ENCODE assay signal across 1 cellular context in the genomic region with DNA sequence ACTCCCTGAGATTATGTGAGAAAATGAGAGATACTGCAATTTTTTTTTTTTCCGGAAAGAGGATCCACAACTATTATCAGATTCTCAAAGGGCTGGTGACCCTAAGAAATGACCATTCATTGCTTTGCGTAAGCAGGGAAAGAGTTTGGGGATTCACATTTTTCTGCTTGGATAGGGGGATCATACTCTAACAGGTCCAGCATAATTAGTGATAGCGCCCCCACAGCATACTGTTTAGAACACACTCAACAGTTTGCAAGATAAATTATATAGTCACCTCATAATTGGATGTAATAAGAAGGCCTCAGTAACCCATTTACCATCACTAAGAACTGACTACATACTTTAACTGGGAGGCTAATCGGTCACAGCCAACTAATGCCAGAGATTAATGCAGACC.
TF ChIP-seq lines count a peak whose summit lies in the region.

No MANE protein-coding gene starts in this region.

TF ChIP-seq in HEK293, 187 proteins besides CTCF, POLR2A, EP300 and RAD21 (continued from another document):
- TF ChIP-seq, protein P1, sequence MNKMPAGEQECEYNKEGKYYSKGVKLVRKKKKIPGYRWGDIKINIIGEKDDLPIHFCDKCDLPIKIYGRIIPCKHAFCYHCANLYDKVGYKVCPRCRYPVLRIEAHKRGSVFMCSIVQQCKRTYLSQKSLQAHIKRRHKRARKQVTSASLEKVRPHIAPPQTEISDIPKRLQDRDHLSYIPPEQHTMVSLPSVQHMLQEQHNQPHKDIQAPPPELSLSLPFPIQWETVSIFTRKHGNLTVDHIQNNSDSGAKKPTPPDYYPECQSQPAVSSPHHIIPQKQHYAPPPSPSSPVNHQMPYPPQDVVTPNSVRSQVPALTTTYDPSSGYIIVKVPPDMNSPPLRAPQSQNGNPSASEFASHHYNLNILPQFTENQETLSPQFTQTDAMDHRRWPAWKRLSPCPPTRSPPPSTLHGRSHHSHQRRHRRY (tag by site-specific recombination; IDR thresholded peaks at IDR 0.05) = no peak
- TF ChIP-seq MZF1 (tag by site-specific recombination; IDR thresholded peaks at IDR 0.05; ENCODE audit: borderline replicate concordance) (peak; percentile 88; the same call in 1 of the 2 replicates), ZNF23 (tag by site-specific recombination; IDR thresholded peaks at IDR 0.05; ENCODE audit: borderline replicate concordance) (no peak), ZNF16 (tag by site-specific recombination; IDR thresholded peaks at IDR 0.05; ENCODE audit: low read depth) (no peak), SCRT2 (tag by site-specific recombination; IDR thresholded peaks at IDR 0.05) (peak; percentile 72), ZNF394 (tag by site-specific recombination; IDR thresholded peaks at IDR 0.05; ENCODE audit: borderline replicate concordance) (no peak), ZNF623 (tag by site-specific recombination; IDR thresholded peaks at IDR 0.05) (no peak), REPIN1 (tag by site-specific recombination; IDR thresholded peaks at IDR 0.05; ENCODE audit: low read depth) (no peak), SP2 (tag by site-specific recombination; IDR thresholded peaks at IDR 0.05) (no peak)
- TF ChIP-seq, protein P2, sequence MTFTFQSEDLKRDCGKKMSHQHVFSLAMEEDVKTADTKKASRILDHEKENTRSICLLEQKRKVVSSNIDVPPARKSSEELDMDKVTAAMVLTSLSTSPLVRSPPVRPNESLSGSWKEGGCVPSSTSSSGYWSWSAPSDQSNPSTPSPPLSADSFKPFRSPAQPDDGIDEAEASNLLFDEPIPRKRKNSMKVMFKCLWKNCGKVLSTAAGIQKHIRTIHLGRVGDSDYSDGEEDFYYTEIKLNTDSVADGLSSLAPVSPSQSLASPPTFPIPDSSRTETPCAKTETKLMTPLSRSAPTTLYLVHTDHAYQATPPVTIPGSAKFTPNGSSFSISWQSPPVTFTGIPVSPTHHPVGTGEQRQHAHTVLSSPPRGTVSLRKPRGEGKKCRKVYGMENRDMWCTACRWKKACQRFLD (tag by site-specific recombination; IDR thresholded peaks at IDR 0.05) = no peak
- TF ChIP-seq, protein P3, sequence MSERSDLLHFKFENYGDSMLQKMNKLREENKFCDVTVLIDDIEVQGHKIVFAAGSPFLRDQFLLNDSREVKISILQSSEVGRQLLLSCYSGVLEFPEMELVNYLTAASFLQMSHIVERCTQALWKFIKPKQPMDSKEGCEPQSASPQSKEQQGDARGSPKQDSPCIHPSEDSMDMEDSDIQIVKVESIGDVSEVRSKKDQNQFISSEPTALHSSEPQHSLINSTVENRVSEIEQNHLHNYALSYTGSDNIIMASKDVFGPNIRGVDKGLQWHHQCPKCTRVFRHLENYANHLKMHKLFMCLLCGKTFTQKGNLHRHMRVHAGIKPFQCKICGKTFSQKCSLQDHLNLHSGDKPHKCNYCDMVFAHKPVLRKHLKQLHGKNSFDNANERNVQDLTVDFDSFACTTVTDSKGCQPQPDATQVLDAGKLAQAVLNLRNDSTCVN (tag by site-specific recombination; optimal IDR thresholded peaks at IDR 0.05) = no peak
- TF ChIP-seq, protein P4, sequence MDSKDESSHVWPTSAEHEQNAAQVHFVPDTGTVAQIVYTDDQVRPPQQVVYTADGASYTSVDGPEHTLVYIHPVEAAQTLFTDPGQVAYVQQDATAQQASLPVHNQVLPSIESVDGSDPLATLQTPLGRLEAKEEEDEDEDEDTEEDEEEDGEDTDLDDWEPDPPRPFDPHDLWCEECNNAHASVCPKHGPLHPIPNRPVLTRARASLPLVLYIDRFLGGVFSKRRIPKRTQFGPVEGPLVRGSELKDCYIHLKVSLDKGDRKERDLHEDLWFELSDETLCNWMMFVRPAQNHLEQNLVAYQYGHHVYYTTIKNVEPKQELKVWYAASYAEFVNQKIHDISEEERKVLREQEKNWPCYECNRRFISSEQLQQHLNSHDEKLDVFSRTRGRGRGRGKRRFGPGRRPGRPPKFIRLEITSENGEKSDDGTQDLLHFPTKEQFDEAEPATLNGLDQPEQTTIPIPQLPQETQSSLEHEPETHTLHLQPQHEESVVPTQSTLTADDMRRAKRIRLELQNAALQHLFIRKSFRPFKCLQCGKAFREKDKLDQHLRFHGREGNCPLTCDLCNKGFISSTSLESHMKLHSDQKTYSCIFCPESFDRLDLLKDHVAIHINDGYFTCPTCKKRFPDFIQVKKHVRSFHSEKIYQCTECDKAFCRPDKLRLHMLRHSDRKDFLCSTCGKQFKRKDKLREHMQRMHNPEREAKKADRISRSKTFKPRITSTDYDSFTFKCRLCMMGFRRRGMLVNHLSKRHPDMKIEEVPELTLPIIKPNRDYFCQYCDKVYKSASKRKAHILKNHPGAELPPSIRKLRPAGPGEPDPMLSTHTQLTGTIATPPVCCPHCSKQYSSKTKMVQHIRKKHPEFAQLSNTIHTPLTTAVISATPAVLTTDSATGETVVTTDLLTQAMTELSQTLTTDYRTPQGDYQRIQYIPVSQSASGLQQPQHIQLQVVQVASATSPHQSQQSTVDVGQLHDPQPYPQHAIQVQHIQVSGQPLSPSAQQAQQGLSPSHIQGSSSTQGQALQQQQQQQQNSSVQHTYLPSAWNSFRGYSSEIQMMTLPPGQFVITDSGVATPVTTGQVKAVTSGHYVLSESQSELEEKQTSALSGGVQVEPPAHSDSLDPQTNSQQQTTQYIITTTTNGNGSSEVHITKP (tag by site-specific recombination; IDR thresholded peaks at IDR 0.05) = peak; percentile 61
- TF ChIP-seq, protein P5, sequence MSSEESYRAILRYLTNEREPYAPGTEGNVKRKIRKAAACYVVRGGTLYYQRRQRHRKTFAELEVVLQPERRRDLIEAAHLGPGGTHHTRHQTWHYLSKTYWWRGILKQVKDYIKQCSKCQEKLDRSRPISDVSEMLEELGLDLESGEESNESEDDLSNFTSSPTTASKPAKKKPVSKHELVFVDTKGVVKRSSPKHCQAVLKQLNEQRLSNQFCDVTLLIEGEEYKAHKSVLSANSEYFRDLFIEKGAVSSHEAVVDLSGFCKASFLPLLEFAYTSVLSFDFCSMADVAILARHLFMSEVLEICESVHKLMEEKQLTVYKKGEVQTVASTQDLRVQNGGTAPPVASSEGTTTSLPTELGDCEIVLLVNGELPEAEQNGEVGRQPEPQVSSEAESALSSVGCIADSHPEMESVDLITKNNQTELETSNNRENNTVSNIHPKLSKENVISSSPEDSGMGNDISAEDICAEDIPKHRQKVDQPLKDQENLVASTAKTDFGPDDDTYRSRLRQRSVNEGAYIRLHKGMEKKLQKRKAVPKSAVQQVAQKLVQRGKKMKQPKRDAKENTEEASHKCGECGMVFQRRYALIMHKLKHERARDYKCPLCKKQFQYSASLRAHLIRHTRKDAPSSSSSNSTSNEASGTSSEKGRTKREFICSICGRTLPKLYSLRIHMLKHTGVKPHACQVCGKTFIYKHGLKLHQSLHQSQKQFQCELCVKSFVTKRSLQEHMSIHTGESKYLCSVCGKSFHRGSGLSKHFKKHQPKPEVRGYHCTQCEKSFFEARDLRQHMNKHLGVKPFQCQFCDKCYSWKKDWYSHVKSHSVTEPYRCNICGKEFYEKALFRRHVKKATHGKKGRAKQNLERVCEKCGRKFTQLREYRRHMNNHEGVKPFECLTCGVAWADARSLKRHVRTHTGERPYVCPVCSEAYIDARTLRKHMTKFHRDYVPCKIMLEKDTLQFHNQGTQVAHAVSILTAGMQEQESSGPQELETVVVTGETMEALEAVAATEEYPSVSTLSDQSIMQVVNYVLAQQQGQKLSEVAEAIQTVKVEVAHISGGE (tag by site-specific recombination; conservative IDR thresholded peaks at IDR 0.05; ENCODE audit: low read depth) = no peak
